In genomic region chr22:30733081-30733680, GRCh38 we compare ENCODE assay signal across 1 cellular context.
TF ChIP-seq lines count a peak whose summit lies in the region.

No MANE protein-coding gene starts in this region.

TF ChIP-seq in H1, 55 proteins besides CTCF, POLR2A, EP300 and RAD21:
- TF ChIP-seq RFX5 (IDR thresholded peaks at IDR 0.05; ENCODE audit: borderline replicate concordance, low read depth, low read length): no peak
- no peak for TF ChIP-seq CHD1 (IDR thresholded peaks at IDR 0.05; ENCODE audit: low read depth, low read length)
